8 cellular contexts compared by ENCODE assay signal in genomic region chr5:103139264-103139865, GRCh38. TPM values are rescaled to one million over a fixed set of nuclear protein-coding genes. Genes with fewer than 3 reads are reported as not detected.
DNase-seq lines count a peak whose midpoint lies in the region; ATAC-seq, FAIRE-seq and TF ChIP-seq lines count a peak whose summit lies in the region.

No MANE protein-coding gene starts in this region.

- TF ChIP-seq CTCF in mucosa of descending colon (IDR thresholded peaks at IDR 0.05) = peak; percentile 67

- H3K4me3 ChIP-seq in mucosa of descending colon = no peak overlapping the region

- intact Hi-C loops in mucosa of descending colon (cut with DNase I, micrococcal nuclease) = loop anchor here in 1 of 2 donors (10.0 kb wide), 1 partner anchor 355 kb away; no protein-coding TSS in a partner anchor

- peak; percentile 60 for DNase-seq in COR-L47 (lab: John Stamatoyannopoulos, UW)
- peak; percentile 60 for DNase-seq in HK-2 (ENCODE audit: unreplicated experiment)
- peak; percentile 43 for DNase-seq in NK-92 treated with Interleukin-12 subunit alpha and Interleukin-12 subunit beta, amount 100 ng/mL, for 24 hours (lab: John Stamatoyannopoulos, UW)
- peak; percentile 88 for DNase-seq in activated CD8-positive, alpha-beta memory T cell treated with anti-CD3 and anti-CD28 coated beads for 24 hours
- DNase-seq in mucosa of descending colon = peak; percentile 49 to 92 (median 72)
- peak; percentile 51 to 74 for DNase-seq in stimulated activated CD8-positive, alpha-beta memory T cell treated with anti-CD3 and anti-CD28 coated beads, Interleukin-7, amount 100 ng/mL, for 1 hour (ENCODE audit: low read depth in 2 of 2)

- FAIRE-seq in endometrium (lab: Jason Lieb, UNC) = peak; percentile 8

- ATAC-seq in GM21367 (IDR thresholded peaks at IDR 0.05; ENCODE audit: unreplicated experiment) = peak; percentile 99
- ATAC-seq in mucosa of descending colon = peak; percentile 96

- no peaks in the 10 kb centered on the region for H3K9me3 ChIP-seq in mucosa of descending colon

- H3K36me3 ChIP-seq in mucosa of descending colon (ENCODE audit: low read depth) = no peaks in the 10 kb centered on the region

- H3K4me1 ChIP-seq in mucosa of descending colon (ENCODE audit: low read depth) = peaks cover 8% of the 10 kb centered on the region

RNA-seq across cellular contexts. Expression of gene PPIP5K2, which starts 19.3 kb away (rescaled TPM):
- total RNA-seq in mucosa of descending colon = 10 to 100 TPM; 59.0 to 90.6 (median 77.6) TPM

RNA-seq across cellular contexts. Expression of gene GIN1, which starts 19.4 kb away (rescaled TPM):
- 1 to 10 TPM; 6.7 to 9.1 (median 6.9) TPM for total RNA-seq in mucosa of descending colon
